16 cellular contexts compared by ENCODE assay signal in the genomic region with DNA sequence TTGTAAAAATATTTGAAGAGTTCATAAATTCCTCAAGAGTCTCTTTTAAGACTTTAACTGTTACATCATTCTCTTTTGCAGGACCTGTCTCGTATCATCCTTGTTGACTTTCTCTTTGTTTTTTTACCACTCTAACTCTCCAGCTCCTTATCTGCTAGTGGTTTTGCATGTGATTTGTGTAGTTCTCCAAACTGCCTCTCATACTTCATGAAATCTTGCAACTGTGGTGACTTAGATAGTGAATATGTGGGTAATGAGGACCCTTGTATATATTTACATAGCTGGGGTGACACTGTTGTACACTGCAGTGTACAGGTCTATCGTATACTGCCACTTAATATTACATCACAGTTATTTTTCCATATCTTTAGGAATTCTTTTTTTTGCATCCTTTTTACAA. TPM values are rescaled to one million over a fixed set of nuclear protein-coding genes. Genes with fewer than 3 reads are reported as not detected.
DNase-seq lines count a peak whose midpoint lies in the region; ATAC-seq, FAIRE-seq and TF ChIP-seq lines count a peak whose summit lies in the region.
"Had no signal": no experiment of that assay in that cellular context is flagged by ENCODE, and none has a peak within 500 bp of the region (broad histone marks: within the 10 kb centered on the region; RNA-seq: fewer than 3 reads in every experiment).

No MANE protein-coding gene starts in this region.

- ATAC-seq in T-cell (replicated peaks in 1 of 4), result no peak
- ATAC-seq: CD8-positive, alpha-beta T cell had no signal

- H3K79me1 ChIP-seq in trophoblast cell (ENCODE audit: low read length), result no peaks in the 10 kb centered on the region

- no peak overlapping the region for H4K12ac ChIP-seq in trophoblast cell (ENCODE audit: low read depth, low read length)

- H3K14ac ChIP-seq in trophoblast cell (ENCODE audit: low read length), result no peak overlapping the region

- H3K4me3 ChIP-seq in astrocyte (ENCODE audit: insufficient read depth, low read depth, low read length) (no peak overlapping the region), osteoblast (ENCODE audit: insufficient read depth, low read length) (no peak overlapping the region), trophoblast cell (ENCODE audit: low read depth, low read length) (no peak overlapping the region)

- DNase-seq in H54 (ENCODE audit: insufficient read length, low spot score) (no peak), NCI-H526 treated with DMSO at 0.1 percent for 48 hours (lab: John Stamatoyannopoulos, UW) (peak; percentile 20), astrocyte (ENCODE audit: low read depth) (peak; percentile 50), osteoblast (ENCODE audit: insufficient read length, low spot score, missing footprints) (no peak), GM13976 (ENCODE audit: low spot score) (no peak), trophoblast cell (no peak), NCI-H2029 (lab: John Stamatoyannopoulos, UW) (no peak), T-cell (no peak)
- DNase-seq: BE2C; CD8-positive, alpha-beta T cell; NCI-H1092; NCI-H1694; NCI-H446 treated with DMSO at 0.1 percent for 48 hours; SIG-M5 had no signal

- in situ Hi-C loops in GM13976 (cut with MboI; ENCODE audit: low sequenced_read_pairs, unreplicated experiment), result no loop called here

- no peak overlapping the region for H4K91ac ChIP-seq in trophoblast cell (ENCODE audit: low read depth, low read length)

- CTCF ChIA-PET in T-cell (lab: Charles Lee), result no interaction called here

- H3K4me1 ChIP-seq in astrocyte (ENCODE audit: insufficient read depth, low read length), result no peaks in the 10 kb centered on the region
- peaks cover 27% of the 10 kb centered on the region for H3K4me1 ChIP-seq in osteoblast (ENCODE audit: insufficient read depth, low read length)
- peaks cover 0 to 5% of the 10 kb centered on the region in 2 experiments for H3K4me1 ChIP-seq in trophoblast cell (ENCODE audit: control insufficient read depth in 1 of 2, insufficient read depth in 2 of 2, low read length in 2 of 2)
- H3K4me1 ChIP-seq: BE2C had no signal

- H4K20me1 ChIP-seq in astrocyte (ENCODE audit: insufficient read depth, low read length) (no peaks in the 10 kb centered on the region), osteoblast (ENCODE audit: insufficient read depth, low read length) (no peaks in the 10 kb centered on the region)

- no peak overlapping the region for H3K9ac ChIP-seq in astrocyte (ENCODE audit: low read length)
- H3K9ac ChIP-seq in trophoblast cell (ENCODE audit: low read length), result no peak overlapping the region

- H3K4me1 Mint-ChIP-seq in astrocyte (ENCODE audit: low read depth, unreplicated experiment), result peaks cover 13% of the 10 kb centered on the region
- no peaks in the 10 kb centered on the region for H3K4me1 Mint-ChIP-seq in T-cell

- H3K9me3 Mint-ChIP-seq in astrocyte (ENCODE audit: unreplicated experiment) (no peaks in the 10 kb centered on the region), T-cell (no peaks in the 10 kb centered on the region)
- H3K9me3 Mint-ChIP-seq: CD8-positive, alpha-beta T cell had no signal

- no peaks in the 10 kb centered on the region for H3K27me3 Mint-ChIP-seq in astrocyte (ENCODE audit: low read depth, unreplicated experiment)
- H3K27me3 Mint-ChIP-seq in T-cell, result peaks cover 0 to 4% of the 10 kb centered on the region in 2 donors

- no peak overlapping the region for H2AK5ac ChIP-seq in trophoblast cell (ENCODE audit: low read length)

- TF ChIP-seq POLR2A in H54 (IDR thresholded peaks at IDR 0.05; ENCODE audit: low read depth, low read length), result no peak

- H3K27me3 ChIP-seq in astrocyte (ENCODE audit: insufficient read depth, low read length) (no peaks in the 10 kb centered on the region), osteoblast (ENCODE audit: insufficient read depth, low read length) (no peaks in the 10 kb centered on the region), trophoblast cell (ENCODE audit: insufficient read depth, low read length) (no peaks in the 10 kb centered on the region)

- no peak overlapping the region for H2AFZ ChIP-seq in astrocyte (ENCODE audit: low read depth, low read length)
- no peak overlapping the region for H2AFZ ChIP-seq in osteoblast (ENCODE audit: low read length)
- no peak overlapping the region for H2AFZ ChIP-seq in trophoblast cell (ENCODE audit: insufficient read depth, low read length, poor library complexity)

- FAIRE-seq in H54 (lab: Jason Lieb, UNC) (peak; percentile 75), astrocyte (lab: Jason Lieb, UNC) (no peak)
- FAIRE-seq: HTR-8/SVneo had no signal

- no peak overlapping the region for H2BK12ac ChIP-seq in trophoblast cell (ENCODE audit: low read length)

- H3K4me2 ChIP-seq in astrocyte (ENCODE audit: low read length) (no peak overlapping the region), osteoblast (ENCODE audit: insufficient read depth, low read length) (peak overlapping the region; percentile 41), trophoblast cell (ENCODE audit: low read length) (no peak overlapping the region)

- WGBS in trophoblast cell (ENCODE audit: extremely low coverage, insufficient coverage, insufficient read length), result no CpG with 5 or more reads among the region's 2 CpGs

- no peaks in the 10 kb centered on the region for H3K9me3 ChIP-seq in astrocyte (ENCODE audit: insufficient read depth, low read depth, low read length)
- no peaks in the 10 kb centered on the region for H3K9me3 ChIP-seq in osteoblast (ENCODE audit: low read depth, low read length)
- H3K9me3 ChIP-seq in trophoblast cell (ENCODE audit: insufficient read depth, low read depth, low read length), result no peaks in the 10 kb centered on the region
- H3K9me3 ChIP-seq: BE2C had no signal

- H3K79me2 ChIP-seq in astrocyte (ENCODE audit: insufficient read depth, low read length) (no peaks in the 10 kb centered on the region), osteoblast (ENCODE audit: insufficient read depth, low read length) (no peaks in the 10 kb centered on the region), trophoblast cell (ENCODE audit: control insufficient read depth, insufficient read depth, low read length, poor library complexity) (no peaks in the 10 kb centered on the region)

- H3K36me3 ChIP-seq in astrocyte (ENCODE audit: insufficient read depth, low read length), result no peaks in the 10 kb centered on the region
- H3K36me3 ChIP-seq in osteoblast (ENCODE audit: insufficient read depth, low read length), result no peaks in the 10 kb centered on the region
- no peaks in the 10 kb centered on the region for H3K36me3 ChIP-seq in trophoblast cell (ENCODE audit: control insufficient read depth in 1 of 2, insufficient read depth in 2 of 2, low read length in 2 of 2)
- H3K36me3 ChIP-seq: BE2C had no signal

- no peak overlapping the region for H3K18ac ChIP-seq in trophoblast cell (ENCODE audit: low read length)

- POLR2A ChIA-PET in T-cell (lab: Charles Lee), result no interaction called here

- no peak overlapping the region for H2BK120ac ChIP-seq in trophoblast cell (ENCODE audit: insufficient read depth, low read length, poor library complexity)

- no peak overlapping the region for H3K27ac ChIP-seq in astrocyte (ENCODE audit: low read depth, low read length)
- H3K27ac ChIP-seq in osteoblast (ENCODE audit: low read depth, low read length), result no peak overlapping the region
- no peak overlapping the region for H3K27ac ChIP-seq in trophoblast cell (ENCODE audit: low read depth, low read length)

- no peak overlapping the region for H3K23ac ChIP-seq in trophoblast cell (ENCODE audit: low read length)

- H3K4ac ChIP-seq in trophoblast cell (ENCODE audit: low read depth, low read length), result no peak overlapping the region

- H3K36me3 Mint-ChIP-seq in astrocyte (ENCODE audit: low read depth, unreplicated experiment) (peaks cover 5% of the 10 kb centered on the region), T-cell (no peaks in the 10 kb centered on the region)
- H3K36me3 Mint-ChIP-seq: CD8-positive, alpha-beta T cell had no signal

- no peak overlapping the region for H3K27ac Mint-ChIP-seq in astrocyte (ENCODE audit: unreplicated experiment)
- no peak overlapping the region for H3K27ac Mint-ChIP-seq in T-cell
- H3K27ac Mint-ChIP-seq: CD8-positive, alpha-beta T cell had no signal

- H3K4me3 Mint-ChIP-seq in astrocyte (ENCODE audit: unreplicated experiment) (no peak overlapping the region), T-cell (no peak overlapping the region)
- H3K4me3 Mint-ChIP-seq: CD8-positive, alpha-beta T cell had no signal

- no peak overlapping the region for H4K8ac ChIP-seq in trophoblast cell (ENCODE audit: low read depth, low read length)

- H2BK5ac ChIP-seq in trophoblast cell (ENCODE audit: low read depth, low read length, poor library complexity), result no peak overlapping the region

- TF ChIP-seq CTCF in astrocyte (IDR thresholded peaks at IDR 0.05; ENCODE audit: insufficient read depth, low read depth, low read length), result no peak
- TF ChIP-seq CTCF in osteoblast (IDR thresholded peaks at IDR 0.05; ENCODE audit: extremely low read depth, low read depth, low read length), result no peak
- no peak for TF ChIP-seq CTCF in GM13976 (IDR thresholded peaks at IDR 0.05; ENCODE audit: borderline replicate concordance, control extremely low read depth, extremely low read depth, insufficient read depth, missing control alignments)

RNA-seq across cellular contexts. Expression of a gene that starts 40.2 kb away (rescaled TPM):
- total RNA-seq in astrocyte (57.6 and 71.7 TPM in 2 replicates), osteoblast (106 and 114 TPM in 2 replicates), T-cell (1 to 10 TPM; 1.4 to 5.4 (median 2.8) TPM)
- polyA plus RNA-seq in trophoblast cell (2013), result 10.1 and 10.7 TPM in 2 replicates

RNA-seq across cellular contexts. Expression of a gene that starts 52.8 kb away (rescaled TPM):
- total RNA-seq in astrocyte, result 0.23 TPM in 1 of 2 replicates, not detected in the other
- 0.29 and 0.36 TPM in 2 replicates for total RNA-seq in osteoblast
- polyA plus RNA-seq in trophoblast cell (2013), result 0.03 TPM in 1 of 2 replicates, not detected in the other
- total RNA-seq in T-cell, result not detected
- total RNA-seq: CD8-positive, alpha-beta T cell; RPMI7951 had no signal

Comparison
In these comparisons a context has a peak if more than half of its experiments do, and no peak if none do; other contexts are left out.
1. DNase-seq: peak in NCI-H526 treated with DMSO at 0.1 percent for 48 hours (single experiment) and astrocyte (single experiment); none in H54 (single experiment), osteoblast (single experiment), GM13976 (single experiment), trophoblast cell (0 of 2), NCI-H2029 (single experiment) and T-cell (0 of 34).